ENCODE assay signal across 14 cellular contexts in genomic region chr1:210132582-210132981, GRCh38.
DNase-seq lines count a peak whose midpoint lies in the region; ATAC-seq, FAIRE-seq and TF ChIP-seq lines count a peak whose summit lies in the region.
"Had no signal": no experiment of that assay in that cellular context is flagged by ENCODE, and none has a peak within 500 bp of the region (broad histone marks: within the 10 kb centered on the region; RNA-seq: fewer than 3 reads in every experiment).

No MANE protein-coding gene starts in this region.

- H4K20me1 ChIP-seq in Karpas-422 (ENCODE audit: insufficient read depth, low read depth, low read length): no peaks in the 10 kb centered on the region

- no peak overlapping the region for H3K4me3 Mint-ChIP-seq in stimulated activated naive CD8-positive, alpha-beta T cell treated with anti-CD3 and anti-CD28 coated beads, Interleukin-15, amount 100 ng/mL, for 72 hours
- H3K4me3 Mint-ChIP-seq: activated T-cell treated with anti-CD3 and anti-CD28 coated beads, Interleukin-2, amount 50 U/mL, for 24 hours; T-cell had no signal

- H3K9me2 ChIP-seq in Karpas-422 (replicated peaks; ENCODE audit: insufficient read depth, low read length): no peaks in the 10 kb centered on the region

- TF ChIP-seq CTCF in D721Med (IDR thresholded peaks at IDR 0.05; ENCODE audit: insufficient read depth, missing control alignments): no peak
- TF ChIP-seq CTCF in astrocyte of the spinal cord (IDR thresholded peaks at IDR 0.05; ENCODE audit: low read depth, low read length): no peak

- no peaks in the 10 kb centered on the region for H3K9me3 ChIP-seq in Karpas-422 (ENCODE audit: low read length)
- H3K9me3 ChIP-seq: Caco-2, colonic mucosa, HAP-1, uterus had no signal

- H3K4me2 ChIP-seq in Karpas-422 (ENCODE audit: low read depth, low read length, poor library complexity, severe bottlenecking): no peak overlapping the region

- FAIRE-seq in D721Med (lab: Jason Lieb, UNC): peak; percentile 66

- H3K4me1 ChIP-seq in Karpas-422 (ENCODE audit: low read length): no peaks in the 10 kb centered on the region
- H3K4me1 ChIP-seq: Caco-2, colonic mucosa, HAP-1, uterus had no signal

- no peak for ATAC-seq in HG03457 (IDR thresholded peaks at IDR 0.05; ENCODE audit: unreplicated experiment)
- no peak for ATAC-seq in stimulated activated naive CD8-positive, alpha-beta T cell treated with anti-CD3 and anti-CD28 coated beads, Interleukin-15, amount 100 ng/mL, for 72 hours
- ATAC-seq: T-cell had no signal

- H3K27ac Mint-ChIP-seq in stimulated activated naive CD8-positive, alpha-beta T cell treated with anti-CD3 and anti-CD28 coated beads, Interleukin-15, amount 100 ng/mL, for 72 hours: no peak overlapping the region
- H3K27ac Mint-ChIP-seq: activated T-cell treated with anti-CD3 and anti-CD28 coated beads, Interleukin-2, amount 50 U/mL, for 24 hours; T-cell had no signal

- no peaks in the 10 kb centered on the region for H3K4me1 Mint-ChIP-seq in stimulated activated naive CD8-positive, alpha-beta T cell treated with anti-CD3 and anti-CD28 coated beads, Interleukin-15, amount 100 ng/mL, for 72 hours
- H3K4me1 Mint-ChIP-seq: T-cell had no signal

- no peak overlapping the region for H3K27ac ChIP-seq in Karpas-422 (ENCODE audit: low read length)
- H3K27ac ChIP-seq: colonic mucosa, uterus had no signal

- H3K4me3 ChIP-seq in Karpas-422 (ENCODE audit: low read length) (no peak overlapping the region), astrocyte of the spinal cord (ENCODE audit: low read depth, low read length) (no peak overlapping the region)
- H3K4me3 ChIP-seq: colonic mucosa, HAP-1, uterus had no signal

- H3K9me3 Mint-ChIP-seq in stimulated activated naive CD8-positive, alpha-beta T cell treated with anti-CD3 and anti-CD28 coated beads, Interleukin-15, amount 100 ng/mL, for 72 hours: peaks cover 0 to 4% of the 10 kb centered on the region in 2 donors
- H3K9me3 Mint-ChIP-seq: activated T-cell treated with anti-CD3 and anti-CD28 coated beads, Interleukin-2, amount 50 U/mL, for 24 hours had no signal

- H3K79me2 ChIP-seq in Karpas-422 (ENCODE audit: low read length): no peaks in the 10 kb centered on the region

- H2AFZ ChIP-seq in Karpas-422 (ENCODE audit: low read length): no peak overlapping the region

- no peaks in the 10 kb centered on the region for H3K27me3 ChIP-seq in Karpas-422 (ENCODE audit: low read length)
- H3K27me3 ChIP-seq: colonic mucosa, uterus had no signal

- H3K36me3 ChIP-seq in Karpas-422 (ENCODE audit: insufficient read depth, low read length): no peaks in the 10 kb centered on the region
- H3K36me3 ChIP-seq: colonic mucosa, HAP-1, uterus had no signal

- no peaks in the 10 kb centered on the region for H3K27me3 Mint-ChIP-seq in stimulated activated naive CD8-positive, alpha-beta T cell treated with anti-CD3 and anti-CD28 coated beads, Interleukin-15, amount 100 ng/mL, for 72 hours
- H3K27me3 Mint-ChIP-seq: activated T-cell treated with anti-CD3 and anti-CD28 coated beads, Interleukin-2, amount 50 U/mL, for 24 hours had no signal

- in situ Hi-C loops in astrocyte of the spinal cord (cut with HindIII; ENCODE audit: low sequenced_read_pairs): no loop called here

- no peak for DNase-seq in D721Med (ENCODE audit: insufficient read length, low spot score)
- DNase-seq in Karpas-422: peak; percentile 53
- peak; percentile 48 for DNase-seq in astrocyte of the spinal cord (ENCODE audit: low read depth, low spot score)
- DNase-seq in iPS-NIHi7 (ENCODE audit: extremely low spot score): peak; percentile 45
- no peak for DNase-seq in NCI-H345 (lab: John Stamatoyannopoulos, UW)
- no peak for DNase-seq in ureter (ENCODE audit: low spot score)
- DNase-seq in stimulated activated naive CD8-positive, alpha-beta T cell treated with anti-CD3 and anti-CD28 coated beads, Interleukin-15, amount 100 ng/mL, for 72 hours: no peak
- DNase-seq: activated T-cell treated with anti-CD3 and anti-CD28 coated beads, Interleukin-2, amount 50 U/mL, for 24 hours; colonic mucosa; T-cell; uterus had no signal

- no peak overlapping the region for H3K9ac ChIP-seq in Karpas-422 (ENCODE audit: low read length)

Comparison
In these comparisons a context has a peak if more than half of its experiments do, and no peak if none do; other contexts are left out.
1. DNase-seq: peak in Karpas-422 (single experiment), astrocyte of the spinal cord (single experiment) and iPS-NIHi7 (single experiment); none in D721Med (single experiment), NCI-H345 (single experiment), ureter (single experiment) and stimulated activated naive CD8-positive, alpha-beta T cell treated with anti-CD3 and anti-CD28 coated beads, Interleukin-15, amount 100 ng/mL, for 72 hours (0 of 2).